1 cellular context compared by ENCODE assay signal in the genomic region with DNA sequence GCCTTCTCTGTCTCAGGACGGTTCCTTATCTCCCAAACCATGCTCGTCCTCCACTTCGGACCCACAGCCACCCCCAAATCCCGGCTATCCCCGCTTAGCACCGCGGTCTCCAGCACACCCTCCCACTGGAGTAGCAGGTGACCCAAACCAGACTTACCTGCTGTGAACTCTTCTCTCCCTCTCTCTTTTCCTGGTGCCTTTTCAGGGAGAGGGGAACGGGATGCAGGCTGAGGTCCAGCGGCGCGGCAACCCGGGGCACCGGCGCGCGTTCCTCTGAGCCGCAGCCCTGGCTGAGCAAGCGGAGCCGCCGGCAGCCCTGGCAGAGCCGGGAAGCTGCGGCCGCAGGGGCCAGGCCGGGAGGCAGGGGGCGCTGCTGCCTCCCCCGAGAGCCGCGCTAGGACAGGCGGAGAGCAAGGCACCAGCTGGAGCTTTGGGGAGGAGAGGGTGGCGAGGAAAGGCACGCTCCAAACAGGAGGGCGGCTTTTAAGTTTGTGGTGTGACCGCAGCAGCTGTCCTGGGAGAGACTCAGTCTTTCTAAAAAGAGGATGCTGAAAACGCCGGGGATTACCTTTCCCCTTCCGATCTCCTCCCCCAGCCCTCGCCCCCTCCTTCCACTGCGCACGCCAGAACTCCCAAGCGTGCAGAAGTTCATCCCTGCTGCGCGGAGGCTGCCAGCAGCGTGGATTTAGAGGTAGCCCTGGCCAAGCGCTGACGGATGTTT.
A peak's percentile ranks its signal among the peaks of the same experiment; 100 is the strongest.
TF ChIP-seq lines count a peak whose summit lies in the region.

A gene (minus strand): TSS at position 536 of the 721 bp plus-strand sequence. CDS start 65,165 bp downstream, outside the sequence.

TF ChIP-seq in HepG2, 621 proteins besides CTCF, POLR2A, EP300 and RAD21 (continued from another document and continues in another):
- TF ChIP-seq ATRX (CRISPR knock-in tag; IDR thresholded peaks at IDR 0.05; ENCODE audit: borderline replicate concordance), result no peak
- TF ChIP-seq TBX2 (CRISPR knock-in tag; IDR thresholded peaks at IDR 0.05; ENCODE audit: borderline replicate concordance), result peak; percentile 35; the same call in 1 of the 2 replicates
- TF ChIP-seq, protein P1, sequence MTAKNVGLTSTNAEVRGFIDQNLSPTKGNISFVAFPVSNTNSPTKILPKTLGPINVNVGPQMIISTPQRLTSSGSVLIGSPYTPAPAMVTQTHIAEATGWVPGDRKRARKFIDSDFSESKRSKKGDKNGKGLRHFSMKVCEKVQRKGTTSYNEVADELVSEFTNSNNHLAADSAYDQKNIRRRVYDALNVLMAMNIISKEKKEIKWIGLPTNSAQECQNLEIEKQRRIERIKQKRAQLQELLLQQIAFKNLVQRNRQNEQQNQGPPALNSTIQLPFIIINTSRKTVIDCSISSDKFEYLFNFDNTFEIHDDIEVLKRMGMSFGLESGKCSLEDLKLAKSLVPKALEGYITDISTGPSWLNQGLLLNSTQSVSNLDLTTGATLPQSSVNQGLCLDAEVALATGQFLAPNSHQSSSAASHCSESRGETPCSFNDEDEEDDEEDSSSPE (CRISPR knock-in tag; IDR thresholded peaks at IDR 0.05), result no peak
- TF ChIP-seq FLYWCH1 (CRISPR knock-in tag; IDR thresholded peaks at IDR 0.05), result no peak
- peak; percentile 82 for TF ChIP-seq STAG1 (CRISPR knock-in tag; IDR thresholded peaks at IDR 0.05)
- no peak for TF ChIP-seq ZNF44 (CRISPR knock-in tag; IDR thresholded peaks at IDR 0.05)
- 0 out of 2 replicates have a peak, but pooled peaks have one; percentile 20 for TF ChIP-seq EED (CRISPR knock-in tag; IDR thresholded peaks at IDR 0.05)
- no peak for TF ChIP-seq MAZ (IDR thresholded peaks at IDR 0.05; ENCODE audit: borderline replicate concordance, low read depth, low read length)
- TF ChIP-seq MAZ (CRISPR knock-in tag; IDR thresholded peaks at IDR 0.05; ENCODE audit: low read depth), result peak; percentile 28; the same call in 1 of the 2 replicates
- TF ChIP-seq, protein P2, sequence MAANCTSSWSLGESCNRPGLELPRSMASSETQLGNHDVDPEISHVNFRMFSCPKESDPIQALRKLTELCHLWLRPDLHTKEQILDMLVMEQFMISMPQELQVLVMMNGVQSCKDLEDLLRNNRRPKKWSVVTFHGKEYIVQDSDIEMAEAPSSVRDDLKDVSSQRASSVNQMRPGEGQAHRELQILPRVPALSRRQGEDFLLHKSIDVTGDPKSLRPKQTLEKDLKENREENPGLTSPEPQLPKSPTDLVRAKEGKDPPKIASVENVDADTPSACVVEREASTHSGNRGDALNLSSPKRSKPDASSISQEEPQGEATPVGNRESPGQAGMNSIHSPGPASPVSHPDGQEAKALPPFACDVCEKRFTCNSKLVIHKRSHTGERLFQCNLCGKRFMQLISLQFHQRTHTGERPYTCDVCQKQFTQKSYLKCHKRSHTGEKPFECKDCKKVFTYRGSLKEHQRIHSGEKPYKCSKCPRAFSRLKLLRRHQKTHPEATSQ (CRISPR knock-in tag; IDR thresholded peaks at IDR 0.05; ENCODE audit: borderline replicate concordance), result no peak
- TF ChIP-seq, protein P3, sequence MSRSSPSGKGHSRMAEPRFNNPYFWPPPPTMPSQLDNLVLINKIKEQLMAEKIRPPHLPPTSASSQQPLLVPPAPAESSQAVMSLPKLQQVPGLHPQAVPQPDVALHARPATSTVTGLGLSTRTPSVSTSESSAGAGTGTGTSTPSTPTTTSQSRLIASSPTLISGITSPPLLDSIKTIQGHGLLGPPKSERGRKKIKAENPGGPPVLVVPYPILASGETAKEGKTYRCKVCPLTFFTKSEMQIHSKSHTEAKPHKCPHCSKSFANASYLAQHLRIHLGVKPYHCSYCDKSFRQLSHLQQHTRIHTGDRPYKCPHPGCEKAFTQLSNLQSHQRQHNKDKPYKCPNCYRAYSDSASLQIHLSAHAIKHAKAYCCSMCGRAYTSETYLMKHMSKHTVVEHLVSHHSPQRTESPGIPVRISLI (CRISPR knock-in tag; IDR thresholded peaks at IDR 0.05; ENCODE audit: borderline replicate concordance), result no peak
- TF ChIP-seq ZNF878 (CRISPR knock-in tag; IDR thresholded peaks at IDR 0.05), result no peak
- TF ChIP-seq, protein P4, sequence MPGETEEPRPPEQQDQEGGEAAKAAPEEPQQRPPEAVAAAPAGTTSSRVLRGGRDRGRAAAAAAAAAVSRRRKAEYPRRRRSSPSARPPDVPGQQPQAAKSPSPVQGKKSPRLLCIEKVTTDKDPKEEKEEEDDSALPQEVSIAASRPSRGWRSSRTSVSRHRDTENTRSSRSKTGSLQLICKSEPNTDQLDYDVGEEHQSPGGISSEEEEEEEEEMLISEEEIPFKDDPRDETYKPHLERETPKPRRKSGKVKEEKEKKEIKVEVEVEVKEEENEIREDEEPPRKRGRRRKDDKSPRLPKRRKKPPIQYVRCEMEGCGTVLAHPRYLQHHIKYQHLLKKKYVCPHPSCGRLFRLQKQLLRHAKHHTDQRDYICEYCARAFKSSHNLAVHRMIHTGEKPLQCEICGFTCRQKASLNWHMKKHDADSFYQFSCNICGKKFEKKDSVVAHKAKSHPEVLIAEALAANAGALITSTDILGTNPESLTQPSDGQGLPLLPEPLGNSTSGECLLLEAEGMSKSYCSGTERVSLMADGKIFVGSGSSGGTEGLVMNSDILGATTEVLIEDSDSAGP (CRISPR knock-in tag; IDR thresholded peaks at IDR 0.05; ENCODE audit: borderline replicate concordance), result no peak
- TF ChIP-seq, protein P5, sequence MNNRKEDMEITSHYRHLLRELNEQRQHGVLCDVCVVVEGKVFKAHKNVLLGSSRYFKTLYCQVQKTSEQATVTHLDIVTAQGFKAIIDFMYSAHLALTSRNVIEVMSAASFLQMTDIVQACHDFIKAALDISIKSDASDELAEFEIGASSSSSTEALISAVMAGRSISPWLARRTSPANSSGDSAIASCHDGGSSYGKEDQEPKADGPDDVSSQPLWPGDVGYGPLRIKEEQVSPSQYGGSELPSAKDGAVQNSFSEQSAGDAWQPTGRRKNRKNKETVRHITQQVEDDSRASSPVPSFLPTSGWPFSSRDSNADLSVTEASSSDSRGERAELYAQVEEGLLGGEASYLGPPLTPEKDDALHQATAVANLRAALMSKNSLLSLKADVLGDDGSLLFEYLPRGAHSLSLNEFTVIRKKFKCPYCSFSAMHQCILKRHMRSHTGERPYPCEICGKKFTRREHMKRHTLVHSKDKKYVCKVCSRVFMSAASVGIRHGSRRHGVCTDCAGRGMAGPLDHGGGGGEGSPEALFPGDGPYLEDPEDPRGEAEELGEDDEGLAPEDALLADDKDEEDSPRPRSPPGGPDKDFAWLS (CRISPR knock-in tag; IDR thresholded peaks at IDR 0.05; ENCODE audit: borderline replicate concordance), result no peak
- no peak for TF ChIP-seq AGO1 (IDR thresholded peaks at IDR 0.05; ENCODE audit: low read depth, low read length, poor library complexity, severe bottlenecking)
- no peak for TF ChIP-seq FIP1L1 (IDR thresholded peaks at IDR 0.05; ENCODE audit: borderline replicate concordance, insufficient read depth, low read depth, low read length)
- no peak for TF ChIP-seq ZNF577 (CRISPR knock-in tag; IDR thresholded peaks at IDR 0.05; ENCODE audit: borderline replicate concordance, low read depth)
- TF ChIP-seq NCOA1 (CRISPR knock-in tag; IDR thresholded peaks at IDR 0.05), result no peak
- TF ChIP-seq XRCC5 (optimal IDR thresholded peaks at IDR 0.05; ENCODE audit: low read length), result peak; percentile 51
- no peak for TF ChIP-seq HDAC6 (IDR thresholded peaks at IDR 0.05; ENCODE audit: low read depth, low read length)
- TF ChIP-seq, protein P6, sequence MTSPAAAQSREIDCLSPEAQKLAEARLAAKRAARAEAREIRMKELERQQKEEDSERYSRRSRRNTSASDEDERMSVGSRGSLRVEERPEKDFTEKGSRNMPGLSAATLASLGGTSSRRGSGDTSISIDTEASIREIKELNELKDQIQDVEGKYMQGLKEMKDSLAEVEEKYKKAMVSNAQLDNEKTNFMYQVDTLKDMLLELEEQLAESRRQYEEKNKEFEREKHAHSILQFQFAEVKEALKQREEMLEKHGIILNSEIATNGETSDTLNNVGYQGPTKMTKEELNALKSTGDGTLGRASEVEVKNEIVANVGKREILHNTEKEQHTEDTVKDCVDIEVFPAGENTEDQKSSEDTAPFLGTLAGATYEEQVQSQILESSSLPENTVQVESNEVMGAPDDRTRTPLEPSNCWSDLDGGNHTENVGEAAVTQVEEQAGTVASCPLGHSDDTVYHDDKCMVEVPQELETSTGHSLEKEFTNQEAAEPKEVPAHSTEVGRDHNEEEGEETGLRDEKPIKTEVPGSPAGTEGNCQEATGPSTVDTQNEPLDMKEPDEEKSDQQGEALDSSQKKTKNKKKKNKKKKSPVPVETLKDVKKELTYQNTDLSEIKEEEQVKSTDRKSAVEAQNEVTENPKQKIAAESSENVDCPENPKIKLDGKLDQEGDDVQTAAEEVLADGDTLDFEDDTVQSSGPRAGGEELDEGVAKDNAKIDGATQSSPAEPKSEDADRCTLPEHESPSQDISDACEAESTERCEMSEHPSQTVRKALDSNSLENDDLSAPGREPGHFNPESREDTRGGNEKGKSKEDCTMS (CRISPR knock-in tag; conservative IDR thresholded peaks at IDR 0.05), result no peak
- 0 out of 2 replicates have a peak, but pooled peaks have one; percentile 52 for TF ChIP-seq ZNF772 (CRISPR knock-in tag; IDR thresholded peaks at IDR 0.05)
- TF ChIP-seq ZFP82 (CRISPR knock-in tag; IDR thresholded peaks at IDR 0.05; ENCODE audit: borderline replicate concordance), result no peak
- TF ChIP-seq, protein P7, sequence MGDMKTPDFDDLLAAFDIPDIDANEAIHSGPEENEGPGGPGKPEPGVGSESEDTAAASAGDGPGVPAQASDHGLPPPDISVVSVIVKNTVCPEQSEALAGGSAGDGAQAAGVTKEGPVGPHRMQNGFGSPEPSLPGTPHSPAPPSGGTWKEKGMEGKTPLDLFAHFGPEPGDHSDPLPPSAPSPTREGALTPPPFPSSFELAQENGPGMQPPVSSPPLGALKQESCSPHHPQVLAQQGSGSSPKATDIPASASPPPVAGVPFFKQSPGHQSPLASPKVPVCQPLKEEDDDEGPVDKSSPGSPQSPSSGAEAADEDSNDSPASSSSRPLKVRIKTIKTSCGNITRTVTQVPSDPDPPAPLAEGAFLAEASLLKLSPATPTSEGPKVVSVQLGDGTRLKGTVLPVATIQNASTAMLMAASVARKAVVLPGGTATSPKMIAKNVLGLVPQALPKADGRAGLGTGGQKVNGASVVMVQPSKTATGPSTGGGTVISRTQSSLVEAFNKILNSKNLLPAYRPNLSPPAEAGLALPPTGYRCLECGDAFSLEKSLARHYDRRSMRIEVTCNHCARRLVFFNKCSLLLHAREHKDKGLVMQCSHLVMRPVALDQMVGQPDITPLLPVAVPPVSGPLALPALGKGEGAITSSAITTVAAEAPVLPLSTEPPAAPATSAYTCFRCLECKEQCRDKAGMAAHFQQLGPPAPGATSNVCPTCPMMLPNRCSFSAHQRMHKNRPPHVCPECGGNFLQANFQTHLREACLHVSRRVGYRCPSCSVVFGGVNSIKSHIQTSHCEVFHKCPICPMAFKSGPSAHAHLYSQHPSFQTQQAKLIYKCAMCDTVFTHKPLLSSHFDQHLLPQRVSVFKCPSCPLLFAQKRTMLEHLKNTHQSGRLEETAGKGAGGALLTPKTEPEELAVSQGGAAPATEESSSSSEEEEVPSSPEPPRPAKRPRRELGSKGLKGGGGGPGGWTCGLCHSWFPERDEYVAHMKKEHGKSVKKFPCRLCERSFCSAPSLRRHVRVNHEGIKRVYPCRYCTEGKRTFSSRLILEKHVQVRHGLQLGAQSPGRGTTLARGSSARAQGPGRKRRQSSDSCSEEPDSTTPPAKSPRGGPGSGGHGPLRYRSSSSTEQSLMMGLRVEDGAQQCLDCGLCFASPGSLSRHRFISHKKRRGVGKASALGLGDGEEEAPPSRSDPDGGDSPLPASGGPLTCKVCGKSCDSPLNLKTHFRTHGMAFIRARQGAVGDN (CRISPR knock-in tag; IDR thresholded peaks at IDR 0.05), result peak; percentile 48; the same call in 1 of the 2 replicates
- TF ChIP-seq ZKSCAN8 (CRISPR knock-in tag; IDR thresholded peaks at IDR 0.05; ENCODE audit: borderline replicate concordance), result no peak
- TF ChIP-seq, protein P8, sequence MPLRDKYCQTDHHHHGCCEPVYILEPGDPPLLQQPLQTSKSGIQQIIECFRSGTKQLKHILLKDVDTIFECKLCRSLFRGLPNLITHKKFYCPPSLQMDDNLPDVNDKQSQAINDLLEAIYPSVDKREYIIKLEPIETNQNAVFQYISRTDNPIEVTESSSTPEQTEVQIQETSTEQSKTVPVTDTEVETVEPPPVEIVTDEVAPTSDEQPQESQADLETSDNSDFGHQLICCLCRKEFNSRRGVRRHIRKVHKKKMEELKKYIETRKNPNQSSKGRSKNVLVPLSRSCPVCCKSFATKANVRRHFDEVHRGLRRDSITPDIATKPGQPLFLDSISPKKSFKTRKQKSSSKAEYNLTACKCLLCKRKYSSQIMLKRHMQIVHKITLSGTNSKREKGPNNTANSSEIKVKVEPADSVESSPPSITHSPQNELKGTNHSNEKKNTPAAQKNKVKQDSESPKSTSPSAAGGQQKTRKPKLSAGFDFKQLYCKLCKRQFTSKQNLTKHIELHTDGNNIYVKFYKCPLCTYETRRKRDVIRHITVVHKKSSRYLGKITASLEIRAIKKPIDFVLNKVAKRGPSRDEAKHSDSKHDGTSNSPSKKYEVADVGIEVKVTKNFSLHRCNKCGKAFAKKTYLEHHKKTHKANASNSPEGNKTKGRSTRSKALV (CRISPR knock-in tag; IDR thresholded peaks at IDR 0.05), result peak; percentile 91
- TF ChIP-seq ZSCAN22 (CRISPR knock-in tag; IDR thresholded peaks at IDR 0.05), result no peak
- no peak for TF ChIP-seq SAP130 (CRISPR knock-in tag; IDR thresholded peaks at IDR 0.05; ENCODE audit: low read depth)
- 0 out of 2 replicates have a peak, but pooled peaks have one; percentile 38 for TF ChIP-seq ZNF572 (CRISPR knock-in tag; IDR thresholded peaks at IDR 0.05)
- TF ChIP-seq ZNF788 (CRISPR knock-in tag; IDR thresholded peaks at IDR 0.05; ENCODE audit: borderline replicate concordance), result peak; percentile 39; the same call in 1 of the 2 replicates
- TF ChIP-seq RFX1 (IDR thresholded peaks at IDR 0.05), result no peak
- no peak for TF ChIP-seq ZIK1 (CRISPR knock-in tag; IDR thresholded peaks at IDR 0.05; ENCODE audit: borderline replicate concordance, low read depth)
- TF ChIP-seq ZNF781 (CRISPR knock-in tag; IDR thresholded peaks at IDR 0.05; ENCODE audit: borderline replicate concordance, not compliant biosample characterization), result no peak
- no peak for TF ChIP-seq ZFP90 (CRISPR knock-in tag; IDR thresholded peaks at IDR 0.05; ENCODE audit: borderline replicate concordance)
- TF ChIP-seq SPEN (CRISPR knock-in tag; IDR thresholded peaks at IDR 0.05; ENCODE audit: low read depth), result no peak
- no peak for TF ChIP-seq ZBTB3 (CRISPR knock-in tag; IDR thresholded peaks at IDR 0.05; ENCODE audit: borderline replicate concordance, low read depth)
- no peak for TF ChIP-seq ZZZ3 (CRISPR knock-in tag; IDR thresholded peaks at IDR 0.05; ENCODE audit: borderline replicate concordance)
- no peak for TF ChIP-seq YEATS4 (CRISPR knock-in tag; IDR thresholded peaks at IDR 0.05; ENCODE audit: borderline replicate concordance)
